ENCODE assay signal across 23 cellular contexts in genomic region chr3:187507266-187507665, GRCh38.
"Had no signal": no experiment of that assay in that cellular context is flagged by ENCODE, and none has a peak within 500 bp of the region (broad histone marks: within the 10 kb centered on the region; RNA-seq: fewer than 3 reads in every experiment).

No MANE protein-coding gene starts in this region.

- H3K36me3 ChIP-seq: lower lobe of right lung, neutrophil, sigmoid colon, thoracic aorta had no signal

- H3K4me3 ChIP-seq: hepatocyte, lower lobe of right lung, sigmoid colon, thoracic aorta had no signal

- H3K9me3 Mint-ChIP-seq: activated CD8-positive, alpha-beta T cell treated with anti-CD3 and anti-CD28 coated beads for 36 hours; activated naive CD8-positive, alpha-beta T cell treated with anti-CD3 and anti-CD28 coated beads, Interleukin-2, amount 10 ng/mL, durations not matched to agents 7 days and 5 days; central memory CD8-positive, alpha-beta T cell; dendritic cell treated with granulocyte-macrophage colony-stimulating factor and Interleukin-4, amounts not matched to agents 40 ng/mL and 50 ng/mL, for 4 days; natural killer cell had no signal

- H3K4me1 ChIP-seq: lower lobe of right lung, parathyroid adenoma, sigmoid colon had no signal

- DNase-seq: activated B cell treated with CpG ODN at 0.5 μM for 24 hours; activated CD4-positive, alpha-beta T cell treated with anti-CD3 and anti-CD28 coated beads for 48 hours; activated CD8-positive, alpha-beta T cell treated with anti-CD3 and anti-CD28 coated beads for 36 hours; activated naive CD4-positive, alpha-beta T cell; activated naive CD8-positive, alpha-beta T cell treated with anti-CD3 and anti-CD28 coated beads, Interleukin-2, amount 10 ng/mL, durations not matched to agents 7 days and 5 days; activated T-cell treated with anti-CD3 and anti-CD28 coated beads, Interleukin-2, amount 50 U/mL, for 1 hour; effector CD8-positive, alpha-beta T cell; foreskin fibroblast; left cardiac atrium; lower lobe of right lung; natural killer cell; sigmoid colon; stimulated activated CD4-positive, alpha-beta T cell treated with anti-CD3 and anti-CD28 coated beads, Interleukin-4, amount 100 ng/mL, for 4 hours; T-helper 2 cell had no signal

- H2AFZ ChIP-seq: hepatocyte, parathyroid adenoma had no signal

- ATAC-seq: activated CD8-positive, alpha-beta T cell treated with anti-CD3 and anti-CD28 coated beads for 36 hours; activated T-helper 17 cell treated with anti-CD3 and anti-CD28 coated beads, Interleukin-2, amount 50 U/mL, for 72 hours; left cardiac atrium; lower lobe of right lung; natural killer cell; stimulated activated memory B cell treated with anti-CD40 and anti-IgM and Interleukin-4, amounts not matched to agents 10 μg/mL and 1 μg/mL and 100 μg/mL, for 72 hours had no signal

- H3K27ac Mint-ChIP-seq: activated B cell treated with CpG ODN at 0.5 μM for 24 hours; activated CD8-positive, alpha-beta T cell treated with anti-CD3 and anti-CD28 coated beads for 36 hours; activated naive CD8-positive, alpha-beta T cell treated with anti-CD3 and anti-CD28 coated beads, Interleukin-2, amount 10 ng/mL, durations not matched to agents 7 days and 5 days; activated T-helper 17 cell treated with anti-CD3 and anti-CD28 coated beads, Interleukin-2, amount 50 U/mL, for 72 hours; brain; dendritic cell treated with granulocyte-macrophage colony-stimulating factor and Interleukin-4, amounts not matched to agents 40 ng/mL and 50 ng/mL, for 4 days; natural killer cell; stimulated activated memory B cell treated with anti-CD40 and anti-IgM and Interleukin-4, amounts not matched to agents 10 μg/mL and 1 μg/mL and 100 μg/mL, for 72 hours had no signal

- H3K4me3 Mint-ChIP-seq: activated B cell treated with CpG ODN at 0.5 μM for 24 hours; activated CD8-positive, alpha-beta T cell treated with anti-CD3 and anti-CD28 coated beads for 36 hours; activated naive CD8-positive, alpha-beta T cell treated with anti-CD3 and anti-CD28 coated beads, Interleukin-2, amount 10 ng/mL, durations not matched to agents 7 days and 5 days; activated T-helper 17 cell treated with anti-CD3 and anti-CD28 coated beads, Interleukin-2, amount 50 U/mL, for 72 hours; brain; central memory CD8-positive, alpha-beta T cell; dendritic cell treated with granulocyte-macrophage colony-stimulating factor and Interleukin-4, amounts not matched to agents 40 ng/mL and 50 ng/mL, for 4 days; natural killer cell; stimulated activated memory B cell treated with anti-CD40 and anti-IgM and Interleukin-4, amounts not matched to agents 10 μg/mL and 1 μg/mL and 100 μg/mL, for 72 hours had no signal

- H3K27me3 Mint-ChIP-seq: dendritic cell treated with granulocyte-macrophage colony-stimulating factor and Interleukin-4, amounts not matched to agents 40 ng/mL and 50 ng/mL, for 4 days had no signal

- H3K4me2 ChIP-seq: hepatocyte had no signal

- H3K27me3 ChIP-seq: hepatocyte, neutrophil, sigmoid colon had no signal

- H3K27ac ChIP-seq: hepatocyte, lower lobe of right lung, neutrophil, parathyroid adenoma, sigmoid colon, thoracic aorta had no signal

- H3K79me2 ChIP-seq: hepatocyte, parathyroid adenoma had no signal

- H3K9me3 ChIP-seq: lower lobe of right lung, neutrophil, thoracic aorta had no signal

- H3K4me1 Mint-ChIP-seq: activated B cell treated with CpG ODN at 0.5 μM for 24 hours; activated naive CD8-positive, alpha-beta T cell treated with anti-CD3 and anti-CD28 coated beads, Interleukin-2, amount 10 ng/mL, durations not matched to agents 7 days and 5 days; activated T-helper 17 cell treated with anti-CD3 and anti-CD28 coated beads, Interleukin-2, amount 50 U/mL, for 72 hours; brain; central memory CD8-positive, alpha-beta T cell; natural killer cell; stimulated activated memory B cell treated with anti-CD40 and anti-IgM and Interleukin-4, amounts not matched to agents 10 μg/mL and 1 μg/mL and 100 μg/mL, for 72 hours had no signal

- H3K36me3 Mint-ChIP-seq: activated naive CD8-positive, alpha-beta T cell treated with anti-CD3 and anti-CD28 coated beads, Interleukin-2, amount 10 ng/mL, durations not matched to agents 7 days and 5 days; brain; natural killer cell; stimulated activated memory B cell treated with anti-CD40 and anti-IgM and Interleukin-4, amounts not matched to agents 10 μg/mL and 1 μg/mL and 100 μg/mL, for 72 hours had no signal
